ENCODE assay signal across 1 cellular context in genomic region chr15:99895189-99895955, GRCh38.
A peak's percentile ranks its signal among the peaks of the same experiment; 100 is the strongest.
TF ChIP-seq lines count a peak whose summit lies in the region.

No MANE protein-coding gene starts in this region.

TF ChIP-seq in GM12878, 131 proteins besides CTCF, POLR2A, EP300 and RAD21:
- TF ChIP-seq, protein P1, sequence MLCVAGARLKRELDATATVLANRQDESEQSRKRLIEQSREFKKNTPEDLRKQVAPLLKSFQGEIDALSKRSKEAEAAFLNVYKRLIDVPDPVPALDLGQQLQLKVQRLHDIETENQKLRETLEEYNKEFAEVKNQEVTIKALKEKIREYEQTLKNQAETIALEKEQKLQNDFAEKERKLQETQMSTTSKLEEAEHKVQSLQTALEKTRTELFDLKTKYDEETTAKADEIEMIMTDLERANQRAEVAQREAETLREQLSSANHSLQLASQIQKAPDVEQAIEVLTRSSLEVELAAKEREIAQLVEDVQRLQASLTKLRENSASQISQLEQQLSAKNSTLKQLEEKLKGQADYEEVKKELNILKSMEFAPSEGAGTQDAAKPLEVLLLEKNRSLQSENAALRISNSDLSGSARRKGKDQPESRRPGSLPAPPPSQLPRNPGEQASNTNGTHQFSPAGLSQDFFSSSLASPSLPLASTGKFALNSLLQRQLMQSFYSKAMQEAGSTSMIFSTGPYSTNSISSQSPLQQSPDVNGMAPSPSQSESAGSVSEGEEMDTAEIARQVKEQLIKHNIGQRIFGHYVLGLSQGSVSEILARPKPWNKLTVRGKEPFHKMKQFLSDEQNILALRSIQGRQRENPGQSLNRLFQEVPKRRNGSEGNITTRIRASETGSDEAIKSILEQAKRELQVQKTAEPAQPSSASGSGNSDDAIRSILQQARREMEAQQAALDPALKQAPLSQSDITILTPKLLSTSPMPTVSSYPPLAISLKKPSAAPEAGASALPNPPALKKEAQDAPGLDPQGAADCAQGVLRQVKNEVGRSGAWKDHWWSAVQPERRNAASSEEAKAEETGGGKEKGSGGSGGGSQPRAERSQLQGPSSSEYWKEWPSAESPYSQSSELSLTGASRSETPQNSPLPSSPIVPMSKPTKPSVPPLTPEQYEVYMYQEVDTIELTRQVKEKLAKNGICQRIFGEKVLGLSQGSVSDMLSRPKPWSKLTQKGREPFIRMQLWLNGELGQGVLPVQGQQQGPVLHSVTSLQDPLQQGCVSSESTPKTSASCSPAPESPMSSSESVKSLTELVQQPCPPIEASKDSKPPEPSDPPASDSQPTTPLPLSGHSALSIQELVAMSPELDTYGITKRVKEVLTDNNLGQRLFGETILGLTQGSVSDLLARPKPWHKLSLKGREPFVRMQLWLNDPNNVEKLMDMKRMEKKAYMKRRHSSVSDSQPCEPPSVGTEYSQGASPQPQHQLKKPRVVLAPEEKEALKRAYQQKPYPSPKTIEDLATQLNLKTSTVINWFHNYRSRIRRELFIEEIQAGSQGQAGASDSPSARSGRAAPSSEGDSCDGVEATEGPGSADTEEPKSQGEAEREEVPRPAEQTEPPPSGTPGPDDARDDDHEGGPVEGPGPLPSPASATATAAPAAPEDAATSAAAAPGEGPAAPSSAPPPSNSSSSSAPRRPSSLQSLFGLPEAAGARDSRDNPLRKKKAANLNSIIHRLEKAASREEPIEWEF (IDR thresholded peaks at IDR 0.05; ENCODE audit: insufficient replicate concordance, low read depth, low read length) = peak; percentile 46
- TF ChIP-seq RELB (IDR thresholded peaks at IDR 0.05; ENCODE audit: low read depth) (0 out of 2 replicates have a peak, but pooled peaks have one; percentile 34), EED (IDR thresholded peaks at IDR 0.05; ENCODE audit: low read depth) (peak; percentile 56), MEF2A (IDR thresholded peaks at IDR 0.05; ENCODE audit: insufficient read depth, low read depth, low read length) (0 out of 2 replicates have a peak, but pooled peaks have one; percentile 7), IRF4 (IDR thresholded peaks at IDR 0.05; ENCODE audit: low read depth, low read length) (0 out of 2 replicates have a peak, but pooled peaks have one; percentile 28), NR2F1 (conservative IDR thresholded peaks at IDR 0.05) (peak; percentile 97), SPI1 (IDR thresholded peaks at IDR 0.05; ENCODE audit: borderline replicate concordance, insufficient read depth, low read depth, low read length) (peak; percentile 71; the same call in 1 of the 2 replicates), PBX3 (IDR thresholded peaks at IDR 0.05; ENCODE audit: insufficient replicate concordance, low read depth, low read length) (no peak), IKZF1 (conservative IDR thresholded peaks at IDR 0.05) (peak; percentile 30; the same call in 1 of the 2 replicates), ZBED1 (IDR thresholded peaks at IDR 0.05; ENCODE audit: borderline replicate concordance) (0 out of 2 replicates have a peak, but pooled peaks have one; percentile 25), BCL11A (IDR thresholded peaks at IDR 0.05; ENCODE audit: low read depth, low read length) (0 out of 2 replicates have a peak, but pooled peaks have one; percentile 35), DPF2 (IDR thresholded peaks at IDR 0.05) (peak; percentile 31; the same call in 1 of the 2 replicates), RAD51 (IDR thresholded peaks at IDR 0.05) (no peak), CBX5 (IDR thresholded peaks at IDR 0.05; ENCODE audit: low read depth) (0 out of 2 replicates have a peak, but pooled peaks have one; percentile 32), NBN (IDR thresholded peaks at IDR 0.05) (peak; percentile 38; the same call in 1 of the 2 replicates), HDAC6 (IDR thresholded peaks at IDR 0.05; ENCODE audit: unreplicated experiment) (no peak), MTA2 (IDR thresholded peaks at IDR 0.05; ENCODE audit: low read depth) (no peak), TCF7 (IDR thresholded peaks at IDR 0.05; ENCODE audit: borderline replicate concordance) (0 out of 2 replicates have a peak, but pooled peaks have one; percentile 18), HCFC1 (IDR thresholded peaks at IDR 0.05; ENCODE audit: low read length) (no peak), NR2C2 (IDR thresholded peaks at IDR 0.05; ENCODE audit: borderline replicate concordance, control insufficient read depth, insufficient read length, low read depth) (no peak), PAX5 (IDR thresholded peaks at IDR 0.05; ENCODE audit: borderline replicate concordance, low read depth, low read length) (peak; percentile 94), NFIC (IDR thresholded peaks at IDR 0.05; ENCODE audit: low read depth, low read length) (peak; percentile 12; the same call in 1 of the 2 replicates), MEF2B (IDR thresholded peaks at IDR 0.05; ENCODE audit: partially characterized antibody, poor library complexity, severe bottlenecking) (peak; percentile 92), FOXK2 (IDR thresholded peaks at IDR 0.05) (no peak), SIN3A (IDR thresholded peaks at IDR 0.05; ENCODE audit: low read depth, low read length) (no peak)
- TF ChIP-seq, protein P2, sequence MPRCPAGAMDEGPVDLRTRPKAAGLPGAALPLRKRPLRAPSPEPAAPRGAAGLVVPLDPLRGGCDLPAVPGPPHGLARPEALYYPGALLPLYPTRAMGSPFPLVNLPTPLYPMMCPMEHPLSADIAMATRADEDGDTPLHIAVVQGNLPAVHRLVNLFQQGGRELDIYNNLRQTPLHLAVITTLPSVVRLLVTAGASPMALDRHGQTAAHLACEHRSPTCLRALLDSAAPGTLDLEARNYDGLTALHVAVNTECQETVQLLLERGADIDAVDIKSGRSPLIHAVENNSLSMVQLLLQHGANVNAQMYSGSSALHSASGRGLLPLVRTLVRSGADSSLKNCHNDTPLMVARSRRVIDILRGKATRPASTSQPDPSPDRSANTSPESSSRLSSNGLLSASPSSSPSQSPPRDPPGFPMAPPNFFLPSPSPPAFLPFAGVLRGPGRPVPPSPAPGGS (IDR thresholded peaks at IDR 0.05; ENCODE audit: borderline replicate concordance, insufficient read depth, low read depth, low read length, poor library complexity, severe bottlenecking) = peak; percentile 11
- TF ChIP-seq, protein P3, sequence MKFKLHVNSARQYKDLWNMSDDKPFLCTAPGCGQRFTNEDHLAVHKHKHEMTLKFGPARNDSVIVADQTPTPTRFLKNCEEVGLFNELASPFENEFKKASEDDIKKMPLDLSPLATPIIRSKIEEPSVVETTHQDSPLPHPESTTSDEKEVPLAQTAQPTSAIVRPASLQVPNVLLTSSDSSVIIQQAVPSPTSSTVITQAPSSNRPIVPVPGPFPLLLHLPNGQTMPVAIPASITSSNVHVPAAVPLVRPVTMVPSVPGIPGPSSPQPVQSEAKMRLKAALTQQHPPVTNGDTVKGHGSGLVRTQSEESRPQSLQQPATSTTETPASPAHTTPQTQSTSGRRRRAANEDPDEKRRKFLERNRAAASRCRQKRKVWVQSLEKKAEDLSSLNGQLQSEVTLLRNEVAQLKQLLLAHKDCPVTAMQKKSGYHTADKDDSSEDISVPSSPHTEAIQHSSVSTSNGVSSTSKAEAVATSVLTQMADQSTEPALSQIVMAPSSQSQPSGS (IDR thresholded peaks at IDR 0.05; ENCODE audit: low read length) = peak; percentile 70; the same call in 1 of the 2 replicates
- TF ChIP-seq, protein P4, sequence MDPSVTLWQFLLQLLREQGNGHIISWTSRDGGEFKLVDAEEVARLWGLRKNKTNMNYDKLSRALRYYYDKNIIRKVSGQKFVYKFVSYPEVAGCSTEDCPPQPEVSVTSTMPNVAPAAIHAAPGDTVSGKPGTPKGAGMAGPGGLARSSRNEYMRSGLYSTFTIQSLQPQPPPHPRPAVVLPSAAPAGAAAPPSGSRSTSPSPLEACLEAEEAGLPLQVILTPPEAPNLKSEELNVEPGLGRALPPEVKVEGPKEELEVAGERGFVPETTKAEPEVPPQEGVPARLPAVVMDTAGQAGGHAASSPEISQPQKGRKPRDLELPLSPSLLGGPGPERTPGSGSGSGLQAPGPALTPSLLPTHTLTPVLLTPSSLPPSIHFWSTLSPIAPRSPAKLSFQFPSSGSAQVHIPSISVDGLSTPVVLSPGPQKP (IDR thresholded peaks at IDR 0.05; ENCODE audit: low read depth, low read length) = no peak
- TF ChIP-seq, protein P5, sequence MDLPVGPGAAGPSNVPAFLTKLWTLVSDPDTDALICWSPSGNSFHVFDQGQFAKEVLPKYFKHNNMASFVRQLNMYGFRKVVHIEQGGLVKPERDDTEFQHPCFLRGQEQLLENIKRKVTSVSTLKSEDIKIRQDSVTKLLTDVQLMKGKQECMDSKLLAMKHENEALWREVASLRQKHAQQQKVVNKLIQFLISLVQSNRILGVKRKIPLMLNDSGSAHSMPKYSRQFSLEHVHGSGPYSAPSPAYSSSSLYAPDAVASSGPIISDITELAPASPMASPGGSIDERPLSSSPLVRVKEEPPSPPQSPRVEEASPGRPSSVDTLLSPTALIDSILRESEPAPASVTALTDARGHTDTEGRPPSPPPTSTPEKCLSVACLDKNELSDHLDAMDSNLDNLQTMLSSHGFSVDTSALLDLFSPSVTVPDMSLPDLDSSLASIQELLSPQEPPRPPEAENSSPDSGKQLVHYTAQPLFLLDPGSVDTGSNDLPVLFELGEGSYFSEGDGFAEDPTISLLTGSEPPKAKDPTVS (IDR thresholded peaks at IDR 0.05; ENCODE audit: low read depth, low read length) = no peak
